7 cellular contexts compared by ENCODE assay signal in the genomic region with DNA sequence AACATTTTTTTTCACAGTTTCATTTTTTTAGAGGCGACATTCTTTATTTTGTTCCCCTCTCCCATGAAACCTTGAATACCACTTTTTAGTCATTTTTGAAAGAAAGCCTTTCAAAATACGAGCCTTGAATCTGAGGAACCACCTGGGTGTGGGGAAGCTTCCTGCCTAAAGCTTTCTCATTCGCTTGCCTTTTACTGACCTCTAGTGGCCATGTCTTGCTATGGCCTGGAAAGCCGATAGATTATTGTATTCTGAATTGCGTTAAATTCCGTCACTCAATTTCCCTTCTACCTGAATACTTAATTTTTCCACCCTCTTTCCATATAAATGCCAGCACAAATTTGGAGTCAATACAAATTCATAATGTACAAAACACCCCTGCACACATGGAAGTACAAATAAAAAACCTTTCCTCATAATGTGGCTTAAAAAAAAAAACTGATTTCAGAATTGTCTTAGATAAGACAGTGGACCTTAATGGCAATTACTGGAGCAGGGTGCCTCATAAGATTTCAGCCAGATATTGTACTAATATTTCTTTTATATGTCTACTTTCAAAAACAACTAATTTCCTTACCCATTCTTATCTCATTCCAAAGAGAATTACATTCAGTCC.
DNase-seq lines count a peak whose midpoint lies in the region; ATAC-seq and TF ChIP-seq lines count a peak whose summit lies in the region.

No MANE protein-coding gene starts in this region.

- no peak overlapping the region for H3K4me2 ChIP-seq in IMR-90 (ENCODE audit: low read depth, low read length)

- H3K18ac ChIP-seq in IMR-90 (ENCODE audit: low read depth, low read length) = no peak overlapping the region

- no peaks in the 10 kb centered on the region for H3K79me1 ChIP-seq in IMR-90 (ENCODE audit: low read depth in 1 of 2, low read length in 2 of 2)

- no peak overlapping the region for H3K4me3 Mint-ChIP-seq in activated naive CD8-positive, alpha-beta T cell treated with anti-CD3 and anti-CD28 coated beads, Interleukin-2, amount 50 U/mL, for 24 hours

- no peaks in the 10 kb centered on the region for H3K4me1 ChIP-seq in IMR-90 (ENCODE audit: control insufficient read depth, insufficient read depth, low read length)
- no peaks in the 10 kb centered on the region for H3K4me1 ChIP-seq in Peyer's patch

- H3K27me3 ChIP-seq in IMR-90 (ENCODE audit: control insufficient read depth, insufficient read depth, low read length) (no peaks in the 10 kb centered on the region), Peyer's patch (no peaks in the 10 kb centered on the region)

- no peak overlapping the region for H2AK5ac ChIP-seq in IMR-90 (ENCODE audit: low read depth, low read length)

- H3K36me3 ChIP-seq in IMR-90 (ENCODE audit: control insufficient read depth, insufficient read depth, low read length) = no peaks in the 10 kb centered on the region
- no peaks in the 10 kb centered on the region for H3K36me3 ChIP-seq in Peyer's patch

- no peaks in the 10 kb centered on the region for H3K36me3 Mint-ChIP-seq in activated naive CD8-positive, alpha-beta T cell treated with anti-CD3 and anti-CD28 coated beads, Interleukin-2, amount 50 U/mL, for 24 hours (ENCODE audit: low read depth)

- H3K4me3 ChIP-seq in GM12865 (ENCODE audit: low read depth, low read length) (no peak overlapping the region), IMR-90 (ENCODE audit: insufficient read depth, low read depth, low read length) (no peak overlapping the region), Peyer's patch (no peak overlapping the region), retinal pigment epithelial cell (ENCODE audit: low read length) (no peak overlapping the region)

- no peaks in the 10 kb centered on the region for H4K20me1 ChIP-seq in IMR-90 (ENCODE audit: insufficient read depth, low read length)

- no peak overlapping the region for H2BK15ac ChIP-seq in IMR-90 (ENCODE audit: low read depth, low read length)

- H4K8ac ChIP-seq in IMR-90 (ENCODE audit: low read depth in 2 of 2, low read length in 2 of 2) = no peak overlapping the region

- H3K27ac ChIP-seq in IMR-90 (ENCODE audit: insufficient read depth, low read length) (no peak overlapping the region), Peyer's patch (no peak overlapping the region)

- H3K4ac ChIP-seq in IMR-90 (ENCODE audit: low read depth, low read length) = no peak overlapping the region

- no peak overlapping the region for H3K14ac ChIP-seq in IMR-90 (replicated peaks; ENCODE audit: low read depth, low read length)

- H2AFZ ChIP-seq in IMR-90 (replicated peaks; ENCODE audit: low read length, poor library complexity) = no peak overlapping the region

- no peak overlapping the region for H2BK20ac ChIP-seq in IMR-90 (ENCODE audit: low read depth, low read length)

- no peaks in the 10 kb centered on the region for H3K9me3 Mint-ChIP-seq in activated naive CD8-positive, alpha-beta T cell treated with anti-CD3 and anti-CD28 coated beads, Interleukin-2, amount 50 U/mL, for 24 hours

- intact Hi-C loops in IMR-90 (cut with micrococcal nuclease) = no loop called here
- intact Hi-C loops in left cardiac atrium (cut with DNase I) = no loop called here

- in situ Hi-C loops in IMR-90 (cut with MboI; ENCODE audit: low sequenced_read_pairs) = no loop called here

- no peak overlapping the region for H3K27ac Mint-ChIP-seq in activated naive CD8-positive, alpha-beta T cell treated with anti-CD3 and anti-CD28 coated beads, Interleukin-2, amount 50 U/mL, for 24 hours

- peak; percentile 82 for TF ChIP-seq CTCF in GM12865 (IDR thresholded peaks at IDR 0.05; ENCODE audit: insufficient read depth, low read depth, low read length, missing control alignments)
- peak; percentile 88 for TF ChIP-seq CTCF in IMR-90 (conservative IDR thresholded peaks at IDR 0.05; ENCODE audit: low read depth, low read length)
- TF ChIP-seq CTCF in Peyer's patch (IDR thresholded peaks at IDR 0.05) = peak; percentile 31 to 81 (median 77)
- peak; percentile 92 for TF ChIP-seq CTCF in retinal pigment epithelial cell (conservative IDR thresholded peaks at IDR 0.05; ENCODE audit: low read depth, low read length)

- DNase-seq in GM12865 (ENCODE audit: low read depth) (peak; percentile 68), IMR-90 (peak; percentile 42), Peyer's patch (peak in 2 of 3 donors; percentile 17 to 77), left cardiac atrium (peak; percentile 30), retinal pigment epithelial cell (ENCODE audit: low read depth) (peak; percentile 2)
- peak; percentile 37 for DNase-seq in activated naive CD8-positive, alpha-beta T cell treated with anti-CD3 and anti-CD28 coated beads, Interleukin-2, amount 50 U/mL, for 24 hours

- ATAC-seq in GM21737 (IDR thresholded peaks at IDR 0.05; ENCODE audit: unreplicated experiment) (peak; percentile 99), IMR-90 (ENCODE audit: low read depth) (peak; percentile 83), left cardiac atrium (peak; percentile 52 to 68)
- ATAC-seq in activated naive CD8-positive, alpha-beta T cell treated with anti-CD3 and anti-CD28 coated beads, Interleukin-2, amount 50 U/mL, for 24 hours = peak; percentile 54

- POLR2A ChIA-PET in IMR-90 (lab: Charles Lee; ENCODE audit: unreplicated experiment) = no interaction called here

- no peak overlapping the region for H3K23ac ChIP-seq in IMR-90 (ENCODE audit: low read depth, low read length)

- no peaks in the 10 kb centered on the region for H3K9me1 ChIP-seq in IMR-90 (ENCODE audit: insufficient read depth, low read length)

- CTCF ChIA-PET in IMR-90 (lab: Yijun Ruan, JAX) = interaction anchor here (0.5 to 1.3 kb wide), 3 partner anchors 8 to 19 kb away, joined by 3 to 4 read pairs (median 3); no protein-coding TSS in a partner anchor

- no peak overlapping the region for H2BK5ac ChIP-seq in IMR-90 (ENCODE audit: low read depth, low read length, poor library complexity, severe bottlenecking)

- dilution Hi-C loops in IMR-90 (cut with HindIII; ENCODE audit: low sequenced_read_pairs, unreplicated experiment) = no loop called here

- no TSS peak for BruUV-seq in IMR-90 (replicated peaks; lab: Mats Ljungman, UMichigan)

- H4K91ac ChIP-seq in IMR-90 (ENCODE audit: insufficient read depth, low read depth, low read length) = no peak overlapping the region

- peaks cover 18% of the 10 kb centered on the region for H3K27me3 Mint-ChIP-seq in activated naive CD8-positive, alpha-beta T cell treated with anti-CD3 and anti-CD28 coated beads, Interleukin-2, amount 50 U/mL, for 24 hours

- H4K5ac ChIP-seq in IMR-90 (ENCODE audit: low read depth, low read length) = no peak overlapping the region

- TF ChIP-seq POLR2A in IMR-90 (IDR thresholded peaks at IDR 0.05; ENCODE audit: low read depth, low read length) (no peak), Peyer's patch (IDR thresholded peaks at IDR 0.05) (no peak)

- WGBS in IMR-90 (ENCODE audit: extremely low coverage in 2 of 2, insufficient read length in 1 of 2), 2 experiments = no CpG with 5 or more reads among the region's 6 CpGs

- peak; percentile 86 for TF ChIP-seq RAD21 in IMR-90 (IDR thresholded peaks at IDR 0.05; ENCODE audit: low read length)

- H2AK9ac ChIP-seq in IMR-90 (replicated peaks; ENCODE audit: low read depth, low read length, poor library complexity) = no peak overlapping the region

- H3K9ac ChIP-seq in IMR-90 (ENCODE audit: low read depth, low read length) = no peak overlapping the region

- no peak overlapping the region for H3K56ac ChIP-seq in IMR-90 (ENCODE audit: extremely low read depth, insufficient read depth, low read length)

- H3K9me3 ChIP-seq in IMR-90 (ENCODE audit: control insufficient read depth, insufficient read depth, low read length) = no peaks in the 10 kb centered on the region
- no peaks in the 10 kb centered on the region for H3K9me3 ChIP-seq in Peyer's patch

- H3K4me1 Mint-ChIP-seq in activated naive CD8-positive, alpha-beta T cell treated with anti-CD3 and anti-CD28 coated beads, Interleukin-2, amount 50 U/mL, for 24 hours = no peaks in the 10 kb centered on the region

- no peak overlapping the region for H2BK120ac ChIP-seq in IMR-90 (ENCODE audit: low read depth, low read length)

TF ChIP-seq in IMR-90, 13 proteins besides CTCF, POLR2A, EP300 and RAD21:
- no peak for TF ChIP-seq NFE2L2 (IDR thresholded peaks at IDR 0.05; ENCODE audit: low read depth, low read length)
- TF ChIP-seq SMC3 (IDR thresholded peaks at IDR 0.05; ENCODE audit: low read depth, low read length) = peak; percentile 52
- TF ChIP-seq FOS (IDR thresholded peaks at IDR 0.05; ENCODE audit: low read depth, low read length) = no peak
- TF ChIP-seq, protein P1, sequence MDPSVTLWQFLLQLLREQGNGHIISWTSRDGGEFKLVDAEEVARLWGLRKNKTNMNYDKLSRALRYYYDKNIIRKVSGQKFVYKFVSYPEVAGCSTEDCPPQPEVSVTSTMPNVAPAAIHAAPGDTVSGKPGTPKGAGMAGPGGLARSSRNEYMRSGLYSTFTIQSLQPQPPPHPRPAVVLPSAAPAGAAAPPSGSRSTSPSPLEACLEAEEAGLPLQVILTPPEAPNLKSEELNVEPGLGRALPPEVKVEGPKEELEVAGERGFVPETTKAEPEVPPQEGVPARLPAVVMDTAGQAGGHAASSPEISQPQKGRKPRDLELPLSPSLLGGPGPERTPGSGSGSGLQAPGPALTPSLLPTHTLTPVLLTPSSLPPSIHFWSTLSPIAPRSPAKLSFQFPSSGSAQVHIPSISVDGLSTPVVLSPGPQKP (IDR thresholded peaks at IDR 0.05; ENCODE audit: borderline replicate concordance, low read depth, low read length) = no peak
- no peak for TF ChIP-seq CEBPB (IDR thresholded peaks at IDR 0.05; ENCODE audit: low read depth, low read length)

Comparison
In these comparisons a context has a peak if more than half of its experiments do, and no peak if none do; other contexts are left out.
1. DNase-seq: peak in every context shown above with its lines; median percentile 68 in GM12865; 47 in Peyer's patch; 42 in IMR-90; 37 in activated naive CD8-positive, alpha-beta T cell treated with anti-CD3 and anti-CD28 coated beads, Interleukin-2, amount 50 U/mL, for 24 hours; 30 in left cardiac atrium; 2 in retinal pigment epithelial cell.